Comparison of ENCODE assay signal across 13 cellular contexts in genomic region chr2:100876231-100876860, GRCh38. TPM values are rescaled to one million over a fixed set of nuclear protein-coding genes. Genes with fewer than 3 reads are reported as not detected.
DNase-seq lines count a peak whose midpoint lies in the region; ATAC-seq, FAIRE-seq and TF ChIP-seq lines count a peak whose summit lies in the region.
"Had no signal": no experiment of that assay in that cellular context is flagged by ENCODE, and none has a peak within 500 bp of the region (broad histone marks: within the 10 kb centered on the region; RNA-seq: fewer than 3 reads in every experiment).

No MANE protein-coding gene starts in this region.

- H3K27me3 ChIP-seq in H1 (replicated peaks in 1 of 4; ENCODE audit: control insufficient read depth in 3 of 4, extremely low read depth in 1 of 4, insufficient read depth in 3 of 4, low read length in 3 of 4) (no peaks in the 10 kb centered on the region; a peak in 1 of 7 replicates), prostate gland (replicated peaks; ENCODE audit: insufficient read depth) (no peaks in the 10 kb centered on the region)
- H3K27me3 ChIP-seq: suprapubic skin had no signal

- H3K9me3 ChIP-seq in H1 (ENCODE audit: insufficient read depth in 2 of 2, low read depth in 1 of 2, low read length in 1 of 2) = no peaks in the 10 kb centered on the region
- no peaks in the 10 kb centered on the region for H3K9me3 ChIP-seq in prostate gland
- H3K9me3 ChIP-seq: HAP-1, suprapubic skin had no signal

- no peak overlapping the region for H2BK5ac ChIP-seq in H1 (ENCODE audit: low read depth, low read length)

- no peak overlapping the region for H3K23ac ChIP-seq in H1 (ENCODE audit: insufficient read length)

- H3K27ac ChIP-seq in H1 (ENCODE audit: low read depth, low read length) = no peak overlapping the region
- peak overlapping the region; percentile 36 to 52 for H3K27ac ChIP-seq in prostate gland
- H3K27ac ChIP-seq: suprapubic skin had no signal

- 0 out of 2 replicates have a peak overlapping the region, but pooled peaks have one; percentile 28 for H2BK12ac ChIP-seq in H1 (ENCODE audit: low read depth, low read length)

- H2AFZ ChIP-seq in H1 (ENCODE audit: low read length) = no peak overlapping the region

- H4K91ac ChIP-seq in H1 (replicated peaks; ENCODE audit: insufficient read length, low read length) = no peak overlapping the region

- H2AK5ac ChIP-seq in H1 (ENCODE audit: low read depth, low read length) = 0 out of 2 replicates have a peak overlapping the region, but pooled peaks have one; percentile 53

- H3K9ac ChIP-seq in H1 (replicated peaks in 1 of 4; ENCODE audit: extremely low read depth in 1 of 4, low read depth in 3 of 4, low read length in 3 of 4) = no peak overlapping the region

- 89% methylated on average over 15 of the region's 15 CpGs; no CpG with 5 or more reads in 1 of the 2 experiments for WGBS in H1 (ENCODE audit: extremely low coverage in 1 of 2, insufficient coverage in 1 of 2, insufficient read length in 1 of 2, insufficient replicate concordance in 2 of 2, low coverage in 1 of 2, low lambda C conversion rate in 2 of 2, missing lambda C conversion rate in 1 of 2), 2 experiments
- WGBS in prostate gland = 74% methylated on average over 15 of the region's 15 CpGs

- H3K4me1 Mint-ChIP-seq in activated CD4-positive, alpha-beta T cell treated with anti-CD3 and anti-CD28 coated beads for 36 hours = peaks cover 24% of the 10 kb centered on the region
- H3K4me1 Mint-ChIP-seq: naive B cell had no signal

- TF ChIP-seq POLR2A in H1 (IDR thresholded peaks at IDR 0.05; ENCODE audit: control extremely low read depth in 1 of 2, low read depth in 2 of 2, low read length in 2 of 2) = no peak
- TF ChIP-seq POLR2A in prostate gland (IDR thresholded peaks at IDR 0.05) = no peak

- ATAC-seq in activated CD4-positive, alpha-beta T cell treated with anti-CD3 and anti-CD28 coated beads for 36 hours = peak; percentile 82
- no peak for ATAC-seq in GM19452 (IDR thresholded peaks at IDR 0.05; ENCODE audit: unreplicated experiment)

- no peak overlapping the region for H4K5ac ChIP-seq in H1 (ENCODE audit: insufficient read length, low read depth, low read length)

- H4K20me1 ChIP-seq in H1 (replicated peaks in 1 of 2; ENCODE audit: control insufficient read depth in 1 of 2, insufficient read depth in 2 of 2, low read length in 2 of 2) = no peaks in the 10 kb centered on the region

- H3K27me3 Mint-ChIP-seq in activated CD4-positive, alpha-beta T cell treated with anti-CD3 and anti-CD28 coated beads for 36 hours = no peaks in the 10 kb centered on the region

- H3K18ac ChIP-seq in H1 (ENCODE audit: extremely low read depth, low read length) = no peak overlapping the region

- no peak for TF ChIP-seq RAD21 in H1 (IDR thresholded peaks at IDR 0.05 in 1 of 2, conservative IDR thresholded peaks at IDR 0.05 in 1 of 2; ENCODE audit: low read depth in 2 of 2, low read length in 2 of 2)

- no peak overlapping the region for H2BK20ac ChIP-seq in H1 (ENCODE audit: low read length)

- no peak overlapping the region for H3K56ac ChIP-seq in H1 (replicated peaks; ENCODE audit: insufficient read length, low read depth, low read length)

- no peak overlapping the region for H3K4me2 ChIP-seq in H1 (ENCODE audit: insufficient read depth in 1 of 2, low read depth in 2 of 2, low read length in 2 of 2)

- no peak for TF ChIP-seq CTCF in H1 (IDR thresholded peaks at IDR 0.05; ENCODE audit: control extremely low read depth in 1 of 3, insufficient read depth in 1 of 3, low read depth in 1 of 3, low read length in 3 of 3)
- TF ChIP-seq CTCF in prostate gland (IDR thresholded peaks at IDR 0.05) = no peak

- no peak for FAIRE-seq in H1 (lab: Jason Lieb, UNC)
- FAIRE-seq: A204.1 had no signal

- H2BK120ac ChIP-seq in H1 (replicated peaks; ENCODE audit: low read depth, low read length) = no peak overlapping the region

- no peak overlapping the region for H4K8ac ChIP-seq in H1 (ENCODE audit: extremely low read depth, insufficient read depth, low read length)

- H3K4me3 Mint-ChIP-seq in activated CD4-positive, alpha-beta T cell treated with anti-CD3 and anti-CD28 coated beads for 36 hours = no peak overlapping the region
- H3K4me3 Mint-ChIP-seq: naive B cell had no signal

- DNase-seq in activated CD4-positive, alpha-beta T cell treated with anti-CD3 and anti-CD28 coated beads for 36 hours = peak; percentile 58
- no peak for DNase-seq in activated CD4-positive, alpha-beta T cell treated with anti-CD3 and anti-CD28 coated beads, Interleukin-2, amount 50 U/mL, for 4 hours
- DNase-seq in RPMI7951 (ENCODE audit: low read depth) (peak; percentile 90), H1 (ENCODE audit: low read depth in 1 of 2, low spot score in 2 of 2) (no peak), prostate gland (ENCODE audit: low spot score) (no peak), A172 (ENCODE audit: low spot score) (no peak), NCI-H226 (no peak)
- DNase-seq: activated CD8-positive, alpha-beta memory T cell treated with anti-CD3 and anti-CD28 coated beads, Interleukin-2, amount 50 U/mL, for 4 hours; naive B cell had no signal

- no peak overlapping the region for H2BK15ac ChIP-seq in H1 (ENCODE audit: low read length)

- H3K36me3 Mint-ChIP-seq in activated CD4-positive, alpha-beta T cell treated with anti-CD3 and anti-CD28 coated beads for 36 hours (ENCODE audit: low read depth) = no peaks in the 10 kb centered on the region
- H3K36me3 Mint-ChIP-seq: naive B cell had no signal

- no peak overlapping the region for H3K4ac ChIP-seq in H1 (replicated peaks; ENCODE audit: insufficient read length, low read depth, low read length)

- CTCF ChIA-PET in activated CD4-positive, alpha-beta T cell treated with anti-CD3 and anti-CD28 coated beads for 36 hours (lab: Charles Lee) = interaction anchor here (1.3 kb wide), 1 partner anchor 16 kb away, joined by 4 read pairs; no protein-coding TSS in a partner anchor
- CTCF ChIA-PET in H1 (lab: Charles Lee; ENCODE audit: partially characterized antibody) = interaction anchor here (0.7 to 4.1 kb wide), 6 partner anchors 11 to 270 kb away, joined by 3 to 21 read pairs (median 4); no protein-coding TSS in a partner anchor

- H3K9me3 Mint-ChIP-seq in activated CD4-positive, alpha-beta T cell treated with anti-CD3 and anti-CD28 coated beads for 36 hours (ENCODE audit: low read depth) = no peaks in the 10 kb centered on the region

- no peaks in the 10 kb centered on the region for H3K79me1 ChIP-seq in H1 (ENCODE audit: low read depth, low read length)

- H3K4me3 ChIP-seq in H1 (ENCODE audit: extremely low read depth in 1 of 4, insufficient read depth in 2 of 4, low read depth in 3 of 4, low read length in 4 of 4) (no peak overlapping the region), prostate gland (no peak overlapping the region)
- H3K4me3 ChIP-seq: HAP-1, suprapubic skin had no signal

- no peak overlapping the region for H3K14ac ChIP-seq in H1 (ENCODE audit: insufficient read length)

- POLR2A ChIA-PET in activated CD4-positive, alpha-beta T cell treated with anti-CD3 and anti-CD28 coated beads for 36 hours (lab: Charles Lee) = interaction anchor here (0.6 kb wide), 1 partner anchor 13 kb away, joined by 4 read pairs; no protein-coding TSS in a partner anchor
- POLR2A ChIA-PET in H1 (lab: Charles Lee; ENCODE audit: partially characterized antibody) = interaction anchor here (2.2 kb wide), 1 partner anchor 126 kb away, joined by 6 read pairs; the partner anchor contains the start of gene RPL31

- TF ChIP-seq EP300 in H1 (IDR thresholded peaks at IDR 0.05; ENCODE audit: borderline replicate concordance in 1 of 2, low read depth in 2 of 2, low read length in 2 of 2) = no peak

- H3K4me1 ChIP-seq in H1 (replicated peaks in 1 of 4; ENCODE audit: control insufficient read depth in 3 of 4, insufficient read depth in 4 of 4, low read length in 3 of 4) = peaks cover 0 to 6% (median under 1%) of the 10 kb centered on the region in 4 experiments; a peak in 4 of 7 replicates
- H3K4me1 ChIP-seq in prostate gland (replicated peaks) = no peaks in the 10 kb centered on the region
- H3K4me1 ChIP-seq: suprapubic skin had no signal

- H3K36me3 ChIP-seq in H1 (ENCODE audit: control insufficient read depth in 2 of 4, insufficient read depth in 4 of 4, low read length in 3 of 4) (no peaks in the 10 kb centered on the region), prostate gland (no peaks in the 10 kb centered on the region)
- H3K36me3 ChIP-seq: HAP-1, suprapubic skin had no signal

- peak overlapping the region; percentile 51 for H3K27ac Mint-ChIP-seq in activated CD4-positive, alpha-beta T cell treated with anti-CD3 and anti-CD28 coated beads for 36 hours
- H3K27ac Mint-ChIP-seq: naive B cell had no signal

- intact Hi-C loops in activated CD4-positive, alpha-beta T cell treated with anti-CD3 and anti-CD28 coated beads for 36 hours (cut with DNase I, micrococcal nuclease) = no loop called here
- intact Hi-C loops in prostate gland (cut with DNase I) = no loop called here

- no peaks in the 10 kb centered on the region for H3K79me2 ChIP-seq in H1 (ENCODE audit: control insufficient read depth in 1 of 2, insufficient read depth in 2 of 2, low read length in 2 of 2)

- no peaks in the 10 kb centered on the region for H3K23me2 ChIP-seq in H1 (ENCODE audit: low read depth, low read length)

TF ChIP-seq in H1, 55 proteins besides CTCF, POLR2A, EP300 and RAD21 (continues in another document):
- no peak for TF ChIP-seq SAP30 (IDR thresholded peaks at IDR 0.05; ENCODE audit: insufficient read depth, insufficient replicate concordance, low read length)
- no peak for TF ChIP-seq SUZ12 (IDR thresholded peaks at IDR 0.05; ENCODE audit: low read length)
- no peak for TF ChIP-seq CHD1 (IDR thresholded peaks at IDR 0.05; ENCODE audit: low read depth, low read length)
- TF ChIP-seq CBX5 (IDR thresholded peaks at IDR 0.05; ENCODE audit: low read depth, low read length) = no peak
- no peak for TF ChIP-seq CHD2 (IDR thresholded peaks at IDR 0.05; ENCODE audit: low read length)
- TF ChIP-seq HDAC6 (IDR thresholded peaks at IDR 0.05; ENCODE audit: low read depth, low read length) = no peak
- TF ChIP-seq CTBP2 (IDR thresholded peaks at IDR 0.05; ENCODE audit: borderline replicate concordance, insufficient read depth, insufficient read length, low read length) = no peak

RNA-seq across cellular contexts. Expression of gene NPAS2, which starts 56.4 kb away (rescaled TPM):
- total RNA-seq in activated CD4-positive, alpha-beta T cell treated with anti-CD3 and anti-CD28 coated beads for 36 hours = 10 to 100 TPM in 1 of 2 experiments, 1 to 10 TPM in 1; 7.7 to 12.0 TPM
- total RNA-seq in RPMI7951 (2014; rRNA removed; shearing (Covaris generic)) = 64.1 and 93.5 TPM in 2 replicates
- 0.65 and 1.8 TPM in 2 replicates for total RNA-seq in H1 (2021; fragmentation: NEBNext Ultra II Directional; extraction: Animal tissue kit (Norgen Biotek cat#: 25700))
- polyA plus RNA-seq in H1 (2011; rRNA removed) = 1.9 TPM in 2 replicates
- polyA plus RNA-seq in H1 (2011; cell fraction: cytosol; rRNA removed) = 1.5 TPM
- 2.5 TPM for polyA plus RNA-seq in H1 (2011; cell fraction: nucleus; rRNA removed)
- 0.81 to 3.5 TPM (median 1.9 TPM) in 4 replicates for polyA plus RNA-seq in H1 (2012, experiment 1 of 2)
- polyA plus RNA-seq in H1 (2012, experiment 2 of 2) = 0.34 TPM
- 1.0 TPM for polyA plus RNA-seq in H1 (2013, experiment 1 of 2)
- 0.90 TPM for polyA plus RNA-seq in H1 (2013, experiment 2 of 2)
- 2.2 and 2.3 TPM in 2 replicates for polyA minus RNA-seq in H1 (2011; rRNA and poly(A)+ RNA removed)
- polyA minus RNA-seq in H1 (2011; cell fraction: cytosol; rRNA and poly(A)+ RNA removed) = 4.0 TPM
- polyA minus RNA-seq in H1 (2011; cell fraction: nucleus; rRNA and poly(A)+ RNA removed) = 2.3 TPM
- 10 to 100 TPM; 24.2 to 45.8 TPM for total RNA-seq in prostate gland
- 3.7 and 5.2 TPM in 2 replicates for total RNA-seq in A172 (2014; rRNA removed; shearing (Covaris generic))

Comparison
In these comparisons a context has a peak if more than half of its experiments do, and no peak if none do; other contexts are left out.
1. DNase-seq: peak in activated CD4-positive, alpha-beta T cell treated with anti-CD3 and anti-CD28 coated beads for 36 hours (single experiment) and RPMI7951 (single experiment); none in activated CD4-positive, alpha-beta T cell treated with anti-CD3 and anti-CD28 coated beads, Interleukin-2, amount 50 U/mL, for 4 hours (0 of 2), H1 (0 of 2), prostate gland (single experiment), A172 (single experiment) and NCI-H226 (single experiment).